ENCODE assay signal across 10 cellular contexts in genomic region chr15:34799149-34799824, GRCh38. TPM values are rescaled to one million over a fixed set of nuclear protein-coding genes. Genes with fewer than 3 reads are reported as not detected.
A peak's percentile ranks its signal among the peaks of the same experiment; 100 is the strongest.
DNase-seq lines count a peak whose midpoint lies in the region; ATAC-seq, FAIRE-seq and TF ChIP-seq lines count a peak whose summit lies in the region.
"Had no signal": no experiment of that assay in that cellular context is flagged by ENCODE, and none has a peak within 500 bp of the region (broad histone marks: within the 10 kb centered on the region; RNA-seq: fewer than 3 reads in every experiment).

No MANE protein-coding gene starts in this region.

- H3K4me1 Mint-ChIP-seq in Calu3 (ENCODE audit: low read depth, unreplicated experiment) (no peaks in the 10 kb centered on the region), nephron (peaks cover 53% of the 10 kb centered on the region), immature natural killer cell (no peaks in the 10 kb centered on the region)

- intact Hi-C loops in Calu3 (cut with micrococcal nuclease; ENCODE audit: unreplicated experiment): no loop called here

- H3K9me3 Mint-ChIP-seq in Calu3 (ENCODE audit: low read depth, unreplicated experiment): no peaks in the 10 kb centered on the region
- no peaks in the 10 kb centered on the region for H3K9me3 Mint-ChIP-seq in nephron
- H3K9me3 Mint-ChIP-seq in immature natural killer cell: peaks cover 0 to 2% (median 0%) of the 10 kb centered on the region in 6 donors

- no peak for ATAC-seq in HG02571 (IDR thresholded peaks at IDR 0.05; ENCODE audit: unreplicated experiment)
- ATAC-seq in HG03025 (IDR thresholded peaks at IDR 0.05; ENCODE audit: low FRiP score, unreplicated experiment): no peak
- ATAC-seq: left lung had no signal

- no peaks in the 10 kb centered on the region for H3K36me3 Mint-ChIP-seq in Calu3 (ENCODE audit: insufficient read depth, unreplicated experiment)
- peaks cover under 1% of the 10 kb centered on the region for H3K36me3 Mint-ChIP-seq in nephron (ENCODE audit: low read depth)
- no peaks in the 10 kb centered on the region for H3K36me3 Mint-ChIP-seq in immature natural killer cell

- TF ChIP-seq CTCF in Calu3 (IDR thresholded peaks at IDR 0.05; ENCODE audit: unreplicated experiment) (no peak), nephron (IDR thresholded peaks at IDR 0.05; ENCODE audit: unreplicated experiment in 3 of 3) (no peak)

- no TSS peak for BruUV-seq in Calu3 (replicated peaks; lab: Mats Ljungman, UMichigan)

- H3K27me3 Mint-ChIP-seq in Calu3 (ENCODE audit: unreplicated experiment) (peaks cover 23% of the 10 kb centered on the region), nephron (ENCODE audit: low read depth) (peaks cover 31% of the 10 kb centered on the region), immature natural killer cell (ENCODE audit: low read depth in 3 of 3) (peaks cover 6 to 13% (median 6%) of the 10 kb centered on the region in 3 donors)

- CTCF ChIA-PET in Calu3 (lab: Charles Lee): interaction anchor here (0.6 kb wide), 1 partner anchor 457 kb away, joined by 4 read pairs; the partner anchor contains the start of gene NOP10

- peak; percentile 15 for DNase-seq in Calu3
- DNase-seq in NCI-H2171 (lab: John Stamatoyannopoulos, UW): peak; percentile 66
- DNase-seq in cerebellum (ENCODE audit: low spot score): peak; percentile 76
- DNase-seq in frontal cortex (ENCODE audit: low spot score in 2 of 2): no peak
- DNase-seq in immature natural killer cell: no peak

- FAIRE-seq in frontal cortex (lab: Jason Lieb, UNC): no peak

- no peak overlapping the region for H3K4me3 Mint-ChIP-seq in Calu3 (ENCODE audit: low read depth, unreplicated experiment)
- peak overlapping the region in 2 of 3 experiments; percentile 69 to 81 for H3K4me3 Mint-ChIP-seq in nephron
- H3K4me3 Mint-ChIP-seq in immature natural killer cell: no peak overlapping the region

- H3K27ac Mint-ChIP-seq in Calu3 (ENCODE audit: unreplicated experiment) (no peak overlapping the region), nephron (peak overlapping the region; percentile 34 to 83 (median 67)), immature natural killer cell (no peak overlapping the region)

RNA-seq across cellular contexts. Expression of gene ACTC1, which starts 3.9 kb away (rescaled TPM):
- total RNA-seq in Calu3 (2022) (not detected in 2 replicates), cerebellum (4.7 TPM), frontal cortex (0.41 TPM)
- polyA plus RNA-seq in immature natural killer cell: not detected

RNA-seq across cellular contexts. Expression of gene GJD2, which starts 44.5 kb away (rescaled TPM):
- total RNA-seq in Calu3 (2022) (not detected in 2 replicates), cerebellum (9.6 TPM), frontal cortex (6.5 TPM)
- not detected for polyA plus RNA-seq in immature natural killer cell
- total RNA-seq: left lung, subcutaneous adipose tissue had no signal

Comparison
In these comparisons a context has a peak if more than half of its experiments do, and no peak if none do; other contexts are left out.
1. DNase-seq: peak in Calu3 (single experiment), NCI-H2171 (single experiment) and cerebellum (single experiment); none in frontal cortex (0 of 2) and immature natural killer cell (0 of 3).
2. H3K27ac Mint-ChIP-seq: peak in nephron (3 of 3); none in Calu3 (single experiment) and immature natural killer cell (0 of 6).
3. H3K4me3 Mint-ChIP-seq: peak in nephron (2 of 3); none in Calu3 (single experiment) and immature natural killer cell (0 of 5).